Comparison of ENCODE assay signal across 8 cellular contexts in the genomic region with DNA sequence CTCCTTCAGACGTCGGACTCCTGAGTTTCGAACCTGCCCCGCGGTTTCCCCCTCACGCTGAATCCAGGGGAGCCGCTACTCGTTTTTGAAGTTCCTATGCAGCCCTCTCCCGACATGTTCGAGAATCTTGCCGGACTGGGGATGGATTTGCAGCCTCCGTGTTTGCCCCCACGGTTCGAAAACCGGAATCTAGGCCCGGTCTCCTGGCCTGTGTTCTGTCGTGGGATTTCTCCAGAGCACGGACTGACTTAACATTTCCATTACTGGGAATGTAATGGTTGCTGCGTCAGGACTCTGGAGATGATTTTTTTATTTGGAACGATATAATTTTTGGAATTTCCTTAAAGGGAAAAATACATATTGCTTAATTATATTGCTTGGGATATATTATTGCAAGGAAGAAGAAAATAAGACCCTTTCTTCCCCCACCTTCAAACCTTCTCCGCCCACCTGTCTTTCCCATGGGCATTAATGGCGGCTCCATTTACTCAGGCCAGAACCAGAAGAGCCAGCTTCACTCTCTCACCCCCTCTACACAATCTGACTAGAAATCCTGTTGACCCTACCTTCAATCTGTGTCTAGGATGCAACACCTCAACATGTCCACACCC. TPM values are rescaled to one million over a fixed set of nuclear protein-coding genes. Genes with fewer than 3 reads are reported as not detected.
DNase-seq lines count a peak whose midpoint lies in the region; ATAC-seq and TF ChIP-seq lines count a peak whose summit lies in the region.

No MANE protein-coding gene starts in this region.

- H3K27ac ChIP-seq in cardiac muscle cell: peak overlapping the region; percentile 97
- H3K27ac ChIP-seq in adrenal gland: peak overlapping the region; percentile 74 to 99 (median 95)
- H3K27ac ChIP-seq in right lobe of liver: peak overlapping the region; percentile 93 to 98 (median 93)
- H3K27ac ChIP-seq in upper lobe of left lung: peak overlapping the region; percentile 97 to 99 (median 98)

- no peak for DNase-seq in cardiac muscle cell (ENCODE audit: low read depth in 1 of 2, low spot score in 1 of 2)
- DNase-seq in cardiac septum (ENCODE audit: low spot score): no peak
- DNase-seq in adrenal gland: peak in 2 of 7 donors; percentile 12 to 13
- DNase-seq in right lobe of liver: no peak
- no peak for DNase-seq in upper lobe of left lung
- no peak for DNase-seq in epidermal melanocyte (ENCODE audit: insufficient read length, low spot score)

- H3K4me1 ChIP-seq in cardiac muscle cell (ENCODE audit: low read depth): peaks cover 24% of the 10 kb centered on the region
- H3K4me1 ChIP-seq in adrenal gland (replicated peaks in 1 of 2): peaks cover 33 to 38% of the 10 kb centered on the region in 2 donors
- H3K4me1 ChIP-seq in right lobe of liver: peaks cover 0 to 36% (median 7%) of the 10 kb centered on the region in 4 donors
- H3K4me1 ChIP-seq in upper lobe of left lung: peaks cover 52 to 56% (median 54%) of the 10 kb centered on the region in 4 donors

- no peak for TF ChIP-seq EP300 in upper lobe of left lung (IDR thresholded peaks at IDR 0.05)

- H3K36me3 ChIP-seq in cardiac muscle cell: no peaks in the 10 kb centered on the region
- no peaks in the 10 kb centered on the region for H3K36me3 ChIP-seq in adrenal gland (replicated peaks in 1 of 2)
- no peaks in the 10 kb centered on the region for H3K36me3 ChIP-seq in right lobe of liver
- peaks cover 0 to 2% (median 0%) of the 10 kb centered on the region in 4 donors for H3K36me3 ChIP-seq in upper lobe of left lung

- intact Hi-C loops in cardiac septum (cut with DNase I): loop anchor here (2.0 to 10.0 kb wide), 2 partner anchors 50 to 434 kb away; a partner anchor contains a TSS
- intact Hi-C loops in adrenal gland (cut with DNase I): no loop called here
- intact Hi-C loops in right lobe of liver (cut with DNase I): no loop called here

- H3K4me3 ChIP-seq in cardiac muscle cell (peak overlapping the region; percentile 69), adrenal gland (peak overlapping the region in 2 of 4 donors; percentile 66 to 70), right lobe of liver (peak overlapping the region; percentile 54 to 82 (median 80)), upper lobe of left lung (peak overlapping the region; percentile 25 to 83 (median 64))

- WGBS in adrenal gland, 4 donors: 10 to 17% (median 13%) methylated on average over 16 to 22 of the region's 22 CpGs
- 19% methylated on average over 11 of the region's 22 CpGs for WGBS in right lobe of liver (ENCODE audit: insufficient coverage, low coverage, low lambda C conversion rate, missing lambda C conversion rate)
- WGBS in upper lobe of left lung, 2 donors: 9 to 11% methylated on average over 21 to 22 of the region's 22 CpGs

- no peak for TF ChIP-seq CTCF in cardiac muscle cell (IDR thresholded peaks at IDR 0.05; ENCODE audit: low read depth, low read length)
- no peak for TF ChIP-seq CTCF in adrenal gland (IDR thresholded peaks at IDR 0.05)
- no peak for TF ChIP-seq CTCF in right lobe of liver (IDR thresholded peaks at IDR 0.05)
- TF ChIP-seq CTCF in upper lobe of left lung (IDR thresholded peaks at IDR 0.05): no peak

- H3K27me3 ChIP-seq in cardiac muscle cell: no peaks in the 10 kb centered on the region
- H3K27me3 ChIP-seq in adrenal gland: no peaks in the 10 kb centered on the region
- H3K27me3 ChIP-seq in right lobe of liver: no peaks in the 10 kb centered on the region
- H3K27me3 ChIP-seq in upper lobe of left lung: no peaks in the 10 kb centered on the region

- ATAC-seq in right lobe of liver: no peak
- peak in 1 of 2 donors; percentile 1 for ATAC-seq in upper lobe of left lung (ENCODE audit: low FRiP score in 2 of 2)
- no peak for ATAC-seq in GM18909 (IDR thresholded peaks at IDR 0.05; ENCODE audit: poor library complexity, unreplicated experiment)
- no peak for ATAC-seq in HG02981 (IDR thresholded peaks at IDR 0.05; ENCODE audit: unreplicated experiment)

- TF ChIP-seq POLR2A in adrenal gland (IDR thresholded peaks at IDR 0.05) (no peak), right lobe of liver (IDR thresholded peaks at IDR 0.05) (no peak), upper lobe of left lung (IDR thresholded peaks at IDR 0.05) (no peak)

- H3K9me3 ChIP-seq in cardiac muscle cell (ENCODE audit: low read depth) (no peaks in the 10 kb centered on the region), adrenal gland (replicated peaks in 1 of 3) (no peaks in the 10 kb centered on the region), right lobe of liver (no peaks in the 10 kb centered on the region), upper lobe of left lung (no peaks in the 10 kb centered on the region)

RNA-seq across cellular contexts. Expression of a gene that starts 8.5 kb away (rescaled TPM):
- total RNA-seq in cardiac muscle cell (67.6 and 71.5 TPM in 2 replicates), cardiac septum (66.0 TPM), adrenal gland (100 to 1,000 TPM; 117 to 224 (median 152) TPM), right lobe of liver (100 to 1,000 TPM in 4 of 6 experiments, 10 to 100 TPM in 2; 99.7 to 136 (median 106) TPM), upper lobe of left lung (100 to 1,000 TPM; 148 to 392 (median 277) TPM)
- polyA plus RNA-seq in cardiac muscle cell (63.2 and 65.6 TPM in 2 replicates), adrenal gland (100 to 1,000 TPM in 1 of 3 donors, 10 to 100 TPM in 2; 46.8 to 144 (median 62.7) TPM)

RNA-seq across cellular contexts. Expression of a gene that starts 50.0 kb away (rescaled TPM):
- total RNA-seq in cardiac muscle cell: 19.1 and 30.0 TPM in 2 replicates
- polyA plus RNA-seq in cardiac muscle cell: 14.8 and 15.9 TPM in 2 replicates
- 19.4 TPM for total RNA-seq in cardiac septum
- 10 to 100 TPM in 7 of 8 donors, 1 to 10 TPM in 1; 8.5 to 23.6 (median 14.8) TPM for total RNA-seq in adrenal gland
- polyA plus RNA-seq in adrenal gland: 10 to 100 TPM; 17.5 to 39.7 (median 25.1) TPM
- total RNA-seq in right lobe of liver: 1 to 10 TPM; 3.6 to 9.0 (median 6.0) TPM
- total RNA-seq in upper lobe of left lung: 10 to 100 TPM; 19.6 to 41.2 (median 26.1) TPM
